28 cellular contexts compared by ENCODE assay signal in the genomic region with DNA sequence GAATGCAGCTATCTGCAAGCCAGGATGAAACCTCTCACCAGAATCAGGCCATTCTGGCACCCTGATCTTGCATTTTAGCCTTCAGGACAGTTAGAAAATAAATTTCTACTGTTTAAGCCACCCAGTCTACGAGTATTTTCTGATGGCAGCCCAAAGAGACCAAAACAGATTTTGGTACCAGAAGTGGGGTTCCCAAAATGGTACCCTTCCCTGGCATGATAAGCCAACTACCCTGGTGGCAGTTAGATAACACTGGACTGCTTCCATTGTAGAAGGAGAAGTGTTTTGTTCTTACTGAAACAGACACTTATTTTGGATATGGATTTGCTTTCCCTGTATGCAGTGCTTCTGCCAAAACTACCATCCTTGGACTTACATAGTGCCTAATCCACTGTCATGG.
"Had no signal": no experiment of that assay in that cellular context is flagged by ENCODE, and none has a peak within 500 bp of the region (broad histone marks: within the 10 kb centered on the region; RNA-seq: fewer than 3 reads in every experiment).

No MANE protein-coding gene starts in this region.

- H3K36me3 ChIP-seq: adrenal gland, esophagus muscularis mucosa, gastrocnemius medialis had no signal

- H3K4me1 ChIP-seq: adrenal gland, body of pancreas, esophagus muscularis mucosa, foreskin keratinocyte, gastrocnemius medialis had no signal

- H3K27ac ChIP-seq: adrenal gland, body of pancreas, coronary artery, esophagus muscularis mucosa, foreskin keratinocyte, gastrocnemius medialis had no signal

- ATAC-seq: activated CD4-positive, alpha-beta T cell treated with anti-CD3 and anti-CD28 coated beads for 36 hours; activated CD8-positive, alpha-beta memory T cell treated with anti-CD3 and anti-CD28 coated beads, Interleukin-2, amount 10 ng/mL, durations not matched to agents 7 days and 5 days; activated CD8-positive, alpha-beta T cell treated with anti-CD3 and anti-CD28 coated beads, Interleukin-2, amount 10 ng/mL, durations not matched to agents 7 days and 5 days; activated naive CD8-positive, alpha-beta T cell treated with anti-CD3 and anti-CD28 coated beads, Interleukin-2, amount 50 U/mL, for 24 hours; body of pancreas; effector memory CD8-positive, alpha-beta T cell; foreskin keratinocyte; gastrocnemius medialis had no signal

- DNase-seq: activated CD4-positive, alpha-beta memory T cell treated with anti-CD3 and anti-CD28 coated beads for 36 hours; activated CD4-positive, alpha-beta T cell treated with anti-CD3 and anti-CD28 coated beads for 36 hours; activated CD4-positive, alpha-beta T cell treated with anti-CD3 and anti-CD28 coated beads, Interleukin-2, amount 10 ng/mL, durations not matched to agents 24 days and 14 days; activated CD4-positive, CD25-positive, alpha-beta regulatory T cell; activated CD4-positive, CD25-positive, alpha-beta regulatory T cell treated with anti-CD3 and anti-CD28 coated beads, Interleukin-2, amount 50 U/mL, for 72 hours; activated CD8-positive, alpha-beta memory T cell treated with anti-CD3 and anti-CD28 coated beads, Interleukin-2, amount 10 ng/mL, durations not matched to agents 7 days and 5 days; activated CD8-positive, alpha-beta memory T cell treated with anti-CD3 and anti-CD28 coated beads, Interleukin-2, amount 50 U/mL, for 4 hours; activated CD8-positive, alpha-beta T cell treated with anti-CD3 and anti-CD28 coated beads, Interleukin-2, amount 10 ng/mL, durations not matched to agents 7 days and 5 days; activated effector memory CD4-positive, alpha-beta T cell treated with anti-CD3 and anti-CD28 coated beads, Interleukin-2, amount 50 U/mL, for 16 hours; activated naive CD4-positive, alpha-beta T cell treated with anti-CD3 and anti-CD28 coated beads for 36 hours; activated naive CD8-positive, alpha-beta T cell treated with anti-CD3 and anti-CD28 coated beads for 36 hours; activated naive CD8-positive, alpha-beta T cell treated with anti-CD3 and anti-CD28 coated beads, Interleukin-2, amount 50 U/mL, for 24 hours; activated T-cell treated with anti-CD3 and anti-CD28 coated beads, Interleukin-2, amount 50 U/mL, for 1 hour; activated T-cell treated with anti-CD3 and anti-CD28 coated beads, Interleukin-2, amount 50 U/mL, for 48 hours; adrenal gland; aorta; body of pancreas; central memory CD4-positive, alpha-beta T cell; cerebellar nuclear complex; effector CD4-positive, alpha-beta T cell; effector memory CD8-positive, alpha-beta T cell; erythroblast; foreskin keratinocyte; gastrocnemius medialis; glutamatergic neuron; T-helper 2 cell had no signal

- H3K27me3 ChIP-seq: adrenal gland, body of pancreas, foreskin keratinocyte had no signal

- H3K4me3 ChIP-seq: adrenal gland, body of pancreas, coronary artery, esophagus muscularis mucosa, gastrocnemius medialis had no signal

- H3K9me3 ChIP-seq: adrenal gland, body of pancreas, gastrocnemius medialis had no signal
